ENCODE assay signal across 1 cellular context in the genomic region with DNA sequence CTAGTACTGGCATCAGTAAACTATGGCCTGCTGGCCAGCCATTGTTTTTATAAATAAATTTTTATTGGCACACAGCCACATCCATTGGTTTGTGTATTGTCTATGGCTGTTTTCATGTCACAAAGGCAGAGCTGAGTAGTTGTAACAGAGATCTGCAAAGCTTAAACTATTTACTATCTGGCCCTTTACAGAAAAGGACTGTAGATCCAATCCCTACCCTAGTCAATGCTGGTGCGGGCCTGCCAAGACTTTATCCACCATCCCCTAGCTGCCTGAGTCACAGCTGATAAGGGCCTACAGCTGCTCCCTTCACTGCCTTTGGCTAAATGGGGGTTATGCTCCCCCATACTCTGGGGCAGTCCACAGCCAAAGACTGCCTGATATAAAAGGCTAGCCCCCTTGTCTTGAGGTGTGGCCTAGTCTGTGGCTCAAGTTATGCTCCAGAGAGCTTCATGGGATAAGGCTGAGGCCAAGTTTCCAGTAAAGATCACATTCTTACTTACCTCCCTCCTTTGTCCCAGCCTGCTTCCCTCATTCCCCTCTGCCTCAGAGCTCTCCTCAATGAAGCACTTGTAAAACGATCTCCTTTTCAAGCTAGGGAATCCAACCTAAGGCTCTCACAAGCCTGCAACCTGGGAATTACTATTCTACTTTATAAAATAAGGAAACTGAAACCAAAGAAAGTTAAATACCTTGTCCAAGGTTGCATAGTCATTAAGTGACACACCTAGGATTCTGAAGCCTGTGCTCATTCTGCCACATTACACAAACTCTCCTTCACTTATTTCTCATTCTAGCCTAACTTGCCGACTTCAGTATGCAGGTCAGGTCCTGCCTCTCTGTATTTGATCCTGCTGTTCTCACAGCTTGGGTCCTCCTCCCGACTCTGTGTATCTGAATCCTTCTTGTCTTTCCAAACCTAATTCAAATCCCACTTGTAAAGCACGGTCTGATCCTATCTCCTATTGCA.
TF ChIP-seq lines count a peak whose summit lies in the region.

No MANE protein-coding gene starts in this region.

TF ChIP-seq in WTC11, 78 proteins besides CTCF, POLR2A, EP300 and RAD21 (continued from another document):
- no peak for TF ChIP-seq MAX (CRISPR knock-in tag; IDR thresholded peaks at IDR 0.05)
- TF ChIP-seq JAZF1 (CRISPR knock-in tag; IDR thresholded peaks at IDR 0.05) = no peak
- no peak for TF ChIP-seq SMAD3 (CRISPR knock-in tag; IDR thresholded peaks at IDR 0.05; ENCODE audit: borderline replicate concordance)
- no peak for TF ChIP-seq NFATC4 (CRISPR knock-in tag; IDR thresholded peaks at IDR 0.05)
- TF ChIP-seq ZNF263 (CRISPR knock-in tag; IDR thresholded peaks at IDR 0.05; ENCODE audit: low read depth) = no peak
- TF ChIP-seq PRDM15 (CRISPR knock-in tag; IDR thresholded peaks at IDR 0.05) = no peak
